ENCODE assay signal across 20 cellular contexts in the genomic region with DNA sequence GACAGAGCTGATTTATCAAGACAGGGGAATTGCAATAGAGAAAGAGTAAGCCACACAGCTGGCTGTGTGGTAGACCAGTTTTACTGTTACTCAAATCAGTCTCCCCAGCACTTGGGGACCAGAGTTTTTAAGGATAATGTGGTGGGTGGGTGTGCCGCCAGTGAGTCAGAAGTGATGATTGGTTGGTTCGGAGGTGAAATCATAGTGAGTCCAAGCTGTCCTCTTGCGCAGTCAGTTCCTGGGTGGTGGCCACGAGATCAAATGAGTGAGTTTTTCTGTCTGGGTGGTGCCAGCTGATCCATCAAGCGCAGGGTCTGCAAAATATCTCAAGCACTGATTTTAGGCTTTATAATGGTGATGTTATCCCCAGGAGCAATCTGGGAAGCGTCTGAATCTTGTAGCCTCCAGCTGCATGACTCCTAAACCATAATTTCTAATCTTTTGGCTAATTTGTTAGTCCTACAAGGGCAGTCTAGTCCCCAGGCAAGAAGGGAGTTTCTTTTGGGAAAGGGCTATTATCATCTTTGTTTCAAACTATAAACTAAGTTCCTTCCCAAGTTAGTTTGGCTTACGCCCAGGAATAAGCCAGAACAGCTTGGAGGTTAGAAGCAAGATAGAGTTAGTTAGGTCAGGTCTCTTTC. TPM values are rescaled to one million over a fixed set of nuclear protein-coding genes. Genes with fewer than 3 reads are reported as not detected.
DNase-seq lines count a peak whose midpoint lies in the region; ATAC-seq and TF ChIP-seq lines count a peak whose summit lies in the region.
"Had no signal": no experiment of that assay in that cellular context is flagged by ENCODE, and none has a peak within 500 bp of the region (broad histone marks: within the 10 kb centered on the region; RNA-seq: fewer than 3 reads in every experiment).

No MANE protein-coding gene starts in this region.

- H3K27me3 ChIP-seq in HUES6 (ENCODE audit: control insufficient read depth, insufficient read depth, low read length) (no peaks in the 10 kb centered on the region), left ventricle myocardium inferior (ENCODE audit: low read depth) (no peaks in the 10 kb centered on the region), smooth muscle cell (ENCODE audit: low read depth) (no peaks in the 10 kb centered on the region)
- H3K27me3 ChIP-seq: Peyer's patch had no signal

- TF ChIP-seq CTCF in fibroblast of mammary gland (conservative IDR thresholded peaks at IDR 0.05; ENCODE audit: control insufficient read depth, insufficient read depth, low read depth, low read length) (no peak), left ventricle myocardium inferior (IDR thresholded peaks at IDR 0.05; ENCODE audit: borderline replicate concordance) (no peak), smooth muscle cell (IDR thresholded peaks at IDR 0.05; ENCODE audit: borderline replicate concordance, insufficient read depth, poor library complexity, severe bottlenecking) (no peak)

- peak overlapping the region; percentile 37 for H2AFZ ChIP-seq in smooth muscle cell (ENCODE audit: low read depth)
- H2AFZ ChIP-seq: GM23248 had no signal

- no peaks in the 10 kb centered on the region for H3K79me2 ChIP-seq in smooth muscle cell (ENCODE audit: low read depth)

- peaks cover 3% of the 10 kb centered on the region for H3F3A ChIP-seq in smooth muscle cell (ENCODE audit: low read depth)

- H3K9me3 ChIP-seq in HUES6 (ENCODE audit: control insufficient read depth, insufficient read depth, low read depth, low read length): peaks cover 27% of the 10 kb centered on the region
- peaks cover 15% of the 10 kb centered on the region for H3K9me3 ChIP-seq in left ventricle myocardium inferior (replicated peaks)
- no peaks in the 10 kb centered on the region for H3K9me3 ChIP-seq in smooth muscle cell (replicated peaks; ENCODE audit: low read depth)
- H3K9me3 ChIP-seq: Peyer's patch had no signal

- intact Hi-C loops in left ventricle myocardium inferior (cut with micrococcal nuclease): no loop called here

- H3K4me3 ChIP-seq in HUES6 (ENCODE audit: low read depth, low read length) (no peak overlapping the region), fibroblast of mammary gland (ENCODE audit: control insufficient read depth, low read depth, low read length) (no peak overlapping the region), left ventricle myocardium inferior (no peak overlapping the region), smooth muscle cell (no peak overlapping the region)
- H3K4me3 ChIP-seq: BLaER1 treated with 17β-estradiol and CSF1 and Interleukin-3, amounts not matched to agents 10 nM and 100 nM; GM23248; Peyer's patch; SK-N-MC had no signal

- ATAC-seq in GM21360 (IDR thresholded peaks at IDR 0.05; ENCODE audit: unreplicated experiment) (no peak), GM18520 (IDR thresholded peaks at IDR 0.05; ENCODE audit: unreplicated experiment) (no peak), GM19035 (IDR thresholded peaks at IDR 0.05; ENCODE audit: unreplicated experiment) (no peak)
- ATAC-seq: CD8-positive, alpha-beta T cell had no signal

- peaks cover 8% of the 10 kb centered on the region for H3K4me1 ChIP-seq in HUES6 (ENCODE audit: control insufficient read depth, insufficient read depth, low read length)
- no peaks in the 10 kb centered on the region for H3K4me1 ChIP-seq in left ventricle myocardium inferior
- peaks cover 8% of the 10 kb centered on the region for H3K4me1 ChIP-seq in smooth muscle cell (ENCODE audit: low read depth)
- H3K4me1 ChIP-seq: BLaER1 treated with 17β-estradiol and CSF1 and Interleukin-3, amounts not matched to agents 10 nM and 100 nM; Peyer's patch had no signal

- H4K20me1 ChIP-seq in smooth muscle cell (ENCODE audit: low read depth): no peaks in the 10 kb centered on the region
- H4K20me1 ChIP-seq: BLaER1 treated with 17β-estradiol and CSF1 and Interleukin-3, amounts not matched to agents 10 nM and 100 nM had no signal

- no peak overlapping the region for H3K27ac ChIP-seq in HUES6 (ENCODE audit: low read depth, low read length)
- H3K27ac ChIP-seq in left ventricle myocardium inferior (replicated peaks): peak overlapping the region; percentile 27
- H3K27ac ChIP-seq in smooth muscle cell (ENCODE audit: low read depth): no peak overlapping the region
- H3K27ac ChIP-seq: BLaER1 treated with 17β-estradiol and CSF1 and Interleukin-3, amounts not matched to agents 10 nM and 100 nM; GM23248; Peyer's patch; SK-N-MC had no signal

- 58% methylated on average over 7 of the region's 7 CpGs for WGBS in smooth muscle cell (ENCODE audit: low lambda C conversion rate)

- DNase-seq in fibroblast of mammary gland (ENCODE audit: low read depth): peak; percentile 41
- DNase-seq in left ventricle myocardium inferior: peak; percentile 44
- DNase-seq in smooth muscle cell (lab: John Stamatoyannopoulos, UW; ENCODE audit: unreplicated experiment): no peak
- DNase-seq: Calu3; CD8-positive, alpha-beta T cell; DMS79; GM23248; NCI-H1105; NCI-H2081; NCI-H446 treated with DMSO at 0.1 percent for 48 hours; NK-92 treated with Interleukin-12 subunit alpha and Interleukin-12 subunit beta, amount 100 ng/mL, for 24 hours; Peyer's patch; SHP77 had no signal

- H3K36me3 ChIP-seq in HUES6 (ENCODE audit: control insufficient read depth, insufficient read depth, low read length) (no peaks in the 10 kb centered on the region; the same call in 1 of the 2 replicates), left ventricle myocardium inferior (no peaks in the 10 kb centered on the region), smooth muscle cell (ENCODE audit: low read depth) (no peaks in the 10 kb centered on the region)
- H3K36me3 ChIP-seq: BLaER1 treated with 17β-estradiol and CSF1 and Interleukin-3, amounts not matched to agents 10 nM and 100 nM; Peyer's patch had no signal

- H3K4me2 ChIP-seq in smooth muscle cell: no peak overlapping the region
- H3K4me2 ChIP-seq: BLaER1 treated with 17β-estradiol and CSF1 and Interleukin-3, amounts not matched to agents 10 nM and 100 nM had no signal

- H3K9ac ChIP-seq in HUES6 (ENCODE audit: low read length): peak overlapping the region; percentile 22
- no peak overlapping the region for H3K9ac ChIP-seq in smooth muscle cell (ENCODE audit: low read depth)
- H3K9ac ChIP-seq: BLaER1 treated with 17β-estradiol and CSF1 and Interleukin-3, amounts not matched to agents 10 nM and 100 nM; GM23248 had no signal

RNA-seq across cellular contexts. Expression of a gene that starts 44.0 kb away (rescaled TPM):
- total RNA-seq in left ventricle myocardium inferior (not detected), smooth muscle cell (not detected in 2 replicates)
- polyA plus RNA-seq in smooth muscle cell: not detected in 2 replicates
- total RNA-seq: Calu3; CD8-positive, alpha-beta T cell; GM23248; LHCN-M2; Peyer's patch had no signal
- polyA plus RNA-seq: GM23248 had no signal
